In genomic region chr12:100208834-100209233, GRCh38 we compare ENCODE assay signal across 36 cellular contexts. TPM values are rescaled to one million over a fixed set of nuclear protein-coding genes. Genes with fewer than 3 reads are reported as not detected.
"Had no signal": no experiment of that assay in that cellular context is flagged by ENCODE, and none has a peak within 500 bp of the region (broad histone marks: within the 10 kb centered on the region; RNA-seq: fewer than 3 reads in every experiment).

No MANE protein-coding gene starts in this region.

- H3K36me3 Mint-ChIP-seq: activated naive CD8-positive, alpha-beta T cell had no signal

- H3K27ac Mint-ChIP-seq: activated B cell treated with CpG ODN at 0.5 μM for 24 hours; activated CD4-positive, alpha-beta memory T cell treated with anti-CD3 and anti-CD28 coated beads for 36 hours; activated CD4-positive, alpha-beta T cell treated with anti-CD3 and anti-CD28 coated beads, Interleukin-2, amount 10 ng/mL, durations not matched to agents 24 days and 14 days; activated CD8-positive, alpha-beta T cell treated with anti-CD3 and anti-CD28 coated beads for 36 hours; activated naive CD4-positive, alpha-beta T cell treated with anti-CD3 and anti-CD28 coated beads, Interleukin-2, amount 10 ng/mL, durations not matched to agents 7 days and 5 days; activated naive CD4-positive, alpha-beta T cell treated with anti-CD3 and anti-CD28 coated beads, Interleukin-2, amount 50 U/mL, for 24 hours; activated naive CD8-positive, alpha-beta T cell; activated naive CD8-positive, alpha-beta T cell treated with anti-CD3 and anti-CD28 coated beads, Interleukin-2, amount 10 ng/mL, durations not matched to agents 7 days and 5 days; activated naive CD8-positive, alpha-beta T cell treated with anti-CD3 and anti-CD28 coated beads, Interleukin-2, amount 50 U/mL, for 24 hours; activated T-cell treated with anti-CD3 and anti-CD28 coated beads, Interleukin-2, amount 50 U/mL, for 24 hours; activated T-helper 2 cell treated with anti-CD3 and anti-CD28 coated beads, Interferon-gamma antibody, Interleukin-2, Interleukin-4, amounts not matched to agents 10 μg/mL and 5 μg/mL and 100 μg/mL, durations not matched to agents 14 hours and 24 hours and 36 hours; brain; T-cell; T-helper 2 cell treated with Interferon-gamma antibody and Interleukin-4, amounts not matched to agents 5 μg/mL and 100 μg/mL, for 36 hours had no signal

- H3K4me1 Mint-ChIP-seq: activated B cell treated with CpG ODN at 0.5 μM for 24 hours; activated CD4-positive, alpha-beta T cell treated with anti-CD3 and anti-CD28 coated beads, Interleukin-2, amount 10 ng/mL, durations not matched to agents 24 days and 14 days; activated naive CD4-positive, alpha-beta T cell treated with anti-CD3 and anti-CD28 coated beads, Interleukin-2, amount 10 ng/mL, durations not matched to agents 7 days and 5 days; activated naive CD4-positive, alpha-beta T cell treated with anti-CD3 and anti-CD28 coated beads, Interleukin-2, amount 50 U/mL, for 24 hours; activated naive CD8-positive, alpha-beta T cell treated with anti-CD3 and anti-CD28 coated beads, Interleukin-2, amount 50 U/mL, for 24 hours; central memory CD8-positive, alpha-beta T cell had no signal

- H3K27me3 Mint-ChIP-seq: activated B cell treated with CpG ODN at 0.5 μM for 24 hours; activated CD4-positive, alpha-beta memory T cell treated with anti-CD3 and anti-CD28 coated beads for 36 hours; activated CD4-positive, alpha-beta T cell treated with anti-CD3 and anti-CD28 coated beads, Interleukin-2, amount 10 ng/mL, durations not matched to agents 24 days and 14 days; activated CD8-positive, alpha-beta T cell treated with anti-CD3 and anti-CD28 coated beads for 36 hours; activated naive CD4-positive, alpha-beta T cell treated with anti-CD3 and anti-CD28 coated beads, Interleukin-2, amount 10 ng/mL, durations not matched to agents 7 days and 5 days; activated naive CD4-positive, alpha-beta T cell treated with anti-CD3 and anti-CD28 coated beads, Interleukin-2, amount 50 U/mL, for 24 hours; activated naive CD8-positive, alpha-beta T cell; activated naive CD8-positive, alpha-beta T cell treated with anti-CD3 and anti-CD28 coated beads, Interleukin-2, amount 10 ng/mL, durations not matched to agents 7 days and 5 days; activated naive CD8-positive, alpha-beta T cell treated with anti-CD3 and anti-CD28 coated beads, Interleukin-2, amount 50 U/mL, for 24 hours; activated T-cell treated with anti-CD3 and anti-CD28 coated beads, Interleukin-2, amount 50 U/mL, for 24 hours; central memory CD8-positive, alpha-beta T cell; T-cell had no signal

- H3K27me3 ChIP-seq: ascending aorta, cardiac muscle cell had no signal

- ATAC-seq: activated CD8-positive, alpha-beta T cell treated with anti-CD3 and anti-CD28 coated beads for 36 hours; activated naive CD8-positive, alpha-beta T cell treated with anti-CD3 and anti-CD28 coated beads, Interleukin-2, amount 50 U/mL, for 24 hours; T-cell had no signal

- FAIRE-seq: bronchial epithelial cell, TTC549 had no signal

- H3K4me1 ChIP-seq: ascending aorta had no signal

- H3K4me3 ChIP-seq: ascending aorta, cardiac muscle cell had no signal

- H3K27ac ChIP-seq: ascending aorta, cardiac muscle cell, VCaP had no signal

- H3K9me3 Mint-ChIP-seq: activated B cell treated with CpG ODN at 0.5 μM for 24 hours; activated CD4-positive, alpha-beta memory T cell treated with anti-CD3 and anti-CD28 coated beads for 36 hours; activated CD4-positive, alpha-beta T cell treated with anti-CD3 and anti-CD28 coated beads, Interleukin-2, amount 10 ng/mL, durations not matched to agents 24 days and 14 days; activated CD8-positive, alpha-beta T cell treated with anti-CD3 and anti-CD28 coated beads for 36 hours; activated naive CD4-positive, alpha-beta T cell treated with anti-CD3 and anti-CD28 coated beads, Interleukin-2, amount 10 ng/mL, durations not matched to agents 7 days and 5 days; activated naive CD4-positive, alpha-beta T cell treated with anti-CD3 and anti-CD28 coated beads, Interleukin-2, amount 50 U/mL, for 24 hours; activated naive CD8-positive, alpha-beta T cell treated with anti-CD3 and anti-CD28 coated beads, Interleukin-2, amount 10 ng/mL, durations not matched to agents 7 days and 5 days; activated naive CD8-positive, alpha-beta T cell treated with anti-CD3 and anti-CD28 coated beads, Interleukin-2, amount 50 U/mL, for 24 hours; activated T-cell treated with anti-CD3 and anti-CD28 coated beads, Interleukin-2, amount 50 U/mL, for 24 hours; activated T-helper 2 cell treated with anti-CD3 and anti-CD28 coated beads, Interferon-gamma antibody, Interleukin-2, Interleukin-4, amounts not matched to agents 10 μg/mL and 5 μg/mL and 100 μg/mL, durations not matched to agents 14 hours and 24 hours and 36 hours; brain; central memory CD8-positive, alpha-beta T cell; T-cell; T-helper 2 cell treated with Interferon-gamma antibody and Interleukin-4, amounts not matched to agents 5 μg/mL and 100 μg/mL, for 36 hours had no signal

- H3K9me3 ChIP-seq: ascending aorta had no signal

- H3K4me3 Mint-ChIP-seq: activated B cell treated with CpG ODN at 0.5 μM for 24 hours; activated CD4-positive, alpha-beta memory T cell treated with anti-CD3 and anti-CD28 coated beads for 36 hours; activated CD4-positive, alpha-beta T cell treated with anti-CD3 and anti-CD28 coated beads, Interleukin-2, amount 10 ng/mL, durations not matched to agents 24 days and 14 days; activated CD8-positive, alpha-beta T cell treated with anti-CD3 and anti-CD28 coated beads for 36 hours; activated naive CD4-positive, alpha-beta T cell treated with anti-CD3 and anti-CD28 coated beads, Interleukin-2, amount 10 ng/mL, durations not matched to agents 7 days and 5 days; activated naive CD4-positive, alpha-beta T cell treated with anti-CD3 and anti-CD28 coated beads, Interleukin-2, amount 50 U/mL, for 24 hours; activated naive CD8-positive, alpha-beta T cell; activated naive CD8-positive, alpha-beta T cell treated with anti-CD3 and anti-CD28 coated beads, Interleukin-2, amount 10 ng/mL, durations not matched to agents 7 days and 5 days; activated naive CD8-positive, alpha-beta T cell treated with anti-CD3 and anti-CD28 coated beads, Interleukin-2, amount 50 U/mL, for 24 hours; activated T-cell treated with anti-CD3 and anti-CD28 coated beads, Interleukin-2, amount 50 U/mL, for 24 hours; brain; central memory CD8-positive, alpha-beta T cell; T-cell; T-helper 2 cell treated with Interferon-gamma antibody and Interleukin-4, amounts not matched to agents 5 μg/mL and 100 μg/mL, for 36 hours had no signal

- DNase-seq: activated B cell treated with CpG ODN at 0.5 μM for 24 hours; activated CD4-positive, alpha-beta memory T cell treated with anti-CD3 and anti-CD28 coated beads for 36 hours; activated CD4-positive, alpha-beta T cell treated with anti-CD3 and anti-CD28 coated beads for 4 hours; activated CD4-positive, alpha-beta T cell treated with anti-CD3 and anti-CD28 coated beads, Interleukin-2, amount 10 ng/mL, durations not matched to agents 24 days and 14 days; activated CD4-positive, alpha-beta T cell treated with anti-CD3 and anti-CD28 coated beads, Interleukin-2, amount 50 U/mL, for 1 hour; activated CD4-positive, alpha-beta T cell treated with anti-CD3 and anti-CD28 coated beads, Interleukin-2, amount 50 U/mL, for 4 hours; activated CD4-positive, CD25-positive, alpha-beta regulatory T cell treated with anti-CD3 and anti-CD28 coated beads, Interleukin-2, amount 50 U/mL, for 72 hours; activated CD8-positive, alpha-beta memory T cell treated with anti-CD3 and anti-CD28 coated beads, Interleukin-2, amount 50 U/mL, for 4 hours; activated CD8-positive, alpha-beta T cell treated with anti-CD3 and anti-CD28 coated beads for 36 hours; activated effector memory CD4-positive, alpha-beta T cell treated with Interleukin-2 at 50 U/mL for 16 hours; activated gamma-delta T cell; activated naive CD4-positive, alpha-beta T cell treated with anti-CD3 and anti-CD28 coated beads, Interleukin-2, amount 10 ng/mL, durations not matched to agents 7 days and 5 days; activated naive CD4-positive, alpha-beta T cell treated with Interleukin-2 at 50 U/mL for 16 hours; activated naive CD8-positive, alpha-beta T cell treated with anti-CD3 and anti-CD28 coated beads, Interleukin-2, amount 10 ng/mL, durations not matched to agents 7 days and 5 days; activated naive CD8-positive, alpha-beta T cell treated with anti-CD3 and anti-CD28 coated beads, Interleukin-2, amount 50 U/mL, for 24 hours; activated T-cell treated with anti-CD3 and anti-CD28 coated beads for 4 hours; activated T-cell treated with anti-CD3 and anti-CD28 coated beads, Interleukin-2, amount 50 U/mL, for 24 hours; activated T-cell treated with anti-CD3 and anti-CD28 coated beads, Interleukin-2, amount 50 U/mL, for 48 hours; amygdala; anterior cingulate cortex; caudate nucleus; cerebellar nuclear complex; T-cell; T-helper 2 cell; T-helper 9 cell had no signal

RNA-seq across cellular contexts. Expression of gene DEPDC4, which starts 58.0 kb away (rescaled TPM):
- total RNA-seq: ascending aorta had no signal
